ENCODE assay signal across 22 cellular contexts in the genomic region with DNA sequence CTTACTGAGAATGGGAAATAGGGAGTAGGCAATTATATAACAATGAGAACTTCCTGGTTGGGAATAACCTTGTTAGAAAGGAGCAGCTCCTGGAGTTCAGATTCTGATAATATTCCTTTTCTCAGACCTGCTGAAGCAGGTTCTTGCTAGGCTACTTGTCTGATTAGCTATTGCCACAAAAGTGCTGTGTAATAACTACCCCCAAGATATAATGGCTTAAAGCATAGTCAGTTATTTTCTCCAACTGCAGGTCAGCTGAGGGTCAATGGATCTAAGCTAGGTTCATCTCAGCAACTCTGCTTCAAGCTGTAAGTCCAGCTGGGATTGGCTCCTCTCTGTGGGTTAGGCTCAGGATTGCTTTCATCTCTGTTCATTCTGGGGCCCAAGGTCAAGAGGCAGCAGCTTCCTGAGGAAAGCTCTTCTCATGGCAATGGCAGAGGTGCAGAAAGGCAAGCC. TPM values are rescaled to one million over a fixed set of nuclear protein-coding genes. Genes with fewer than 3 reads are reported as not detected.
DNase-seq lines count a peak whose midpoint lies in the region; ATAC-seq and TF ChIP-seq lines count a peak whose summit lies in the region.
"Had no signal": no experiment of that assay in that cellular context is flagged by ENCODE, and none has a peak within 500 bp of the region (broad histone marks: within the 10 kb centered on the region; RNA-seq: fewer than 3 reads in every experiment).

No MANE protein-coding gene starts in this region.

- TF ChIP-seq CTCF in neural progenitor cell (IDR thresholded peaks at IDR 0.05) = no peak
- TF ChIP-seq CTCF in omental fat pad (IDR thresholded peaks at IDR 0.05) = no peak

- peaks cover 4% of the 10 kb centered on the region for H3K27me3 Mint-ChIP-seq in neural progenitor cell (ENCODE audit: insufficient read depth, low read depth)
- H3K27me3 Mint-ChIP-seq in activated CD4-positive, alpha-beta T cell treated with anti-CD3 and anti-CD28 coated beads, Interleukin-2, amount 10 ng/mL, durations not matched to agents 24 days and 14 days = no peaks in the 10 kb centered on the region
- H3K27me3 Mint-ChIP-seq: CD4-positive, alpha-beta memory T cell had no signal

- no peak overlapping the region for H3K4me3 Mint-ChIP-seq in neural progenitor cell
- H3K4me3 Mint-ChIP-seq in activated CD4-positive, alpha-beta T cell treated with anti-CD3 and anti-CD28 coated beads, Interleukin-2, amount 10 ng/mL, durations not matched to agents 24 days and 14 days = no peak overlapping the region
- H3K4me3 Mint-ChIP-seq: CD4-positive, alpha-beta memory T cell; H9 had no signal

- H3K9ac ChIP-seq in neural progenitor cell = no peak overlapping the region
- H3K9ac ChIP-seq: BLaER1 had no signal

- no peaks in the 10 kb centered on the region for H3K27me3 ChIP-seq in neural progenitor cell
- H3K27me3 ChIP-seq: BLaER1 had no signal

- no peaks in the 10 kb centered on the region for H3K9me3 Mint-ChIP-seq in neural progenitor cell
- H3K9me3 Mint-ChIP-seq in activated CD4-positive, alpha-beta T cell treated with anti-CD3 and anti-CD28 coated beads, Interleukin-2, amount 10 ng/mL, durations not matched to agents 24 days and 14 days = no peaks in the 10 kb centered on the region
- H3K9me3 Mint-ChIP-seq: H9 had no signal

- peak overlapping the region; percentile 58 for H3K27ac Mint-ChIP-seq in neural progenitor cell
- H3K27ac Mint-ChIP-seq in activated CD4-positive, alpha-beta T cell treated with anti-CD3 and anti-CD28 coated beads, Interleukin-2, amount 10 ng/mL, durations not matched to agents 24 days and 14 days = no peak overlapping the region
- H3K27ac Mint-ChIP-seq: CD4-positive, alpha-beta memory T cell; H9 had no signal

- H3K4me2 ChIP-seq in neural progenitor cell = no peak overlapping the region
- H3K4me2 ChIP-seq: A549, BLaER1 had no signal

- H3K27ac ChIP-seq in neural progenitor cell = no peak overlapping the region
- H3K27ac ChIP-seq: A549, BLaER1, SK-N-MC had no signal

- no peaks in the 10 kb centered on the region for H3K36me3 Mint-ChIP-seq in neural progenitor cell
- H3K36me3 Mint-ChIP-seq in activated CD4-positive, alpha-beta T cell treated with anti-CD3 and anti-CD28 coated beads, Interleukin-2, amount 10 ng/mL, durations not matched to agents 24 days and 14 days (ENCODE audit: low read depth) = no peaks in the 10 kb centered on the region

- no peaks in the 10 kb centered on the region for H3K4me1 ChIP-seq in neural progenitor cell
- H3K4me1 ChIP-seq: BLaER1 had no signal

- peaks cover 21% of the 10 kb centered on the region for H3K4me1 Mint-ChIP-seq in neural progenitor cell
- no peaks in the 10 kb centered on the region for H3K4me1 Mint-ChIP-seq in activated CD4-positive, alpha-beta T cell treated with anti-CD3 and anti-CD28 coated beads, Interleukin-2, amount 10 ng/mL, durations not matched to agents 24 days and 14 days
- H3K4me1 Mint-ChIP-seq: CD4-positive, alpha-beta memory T cell had no signal

- H3F3A ChIP-seq in neural progenitor cell (ENCODE audit: low read depth) = no peaks in the 10 kb centered on the region

- peak; percentile 84 for DNase-seq in DMS53 (lab: John Stamatoyannopoulos, UW)
- peak; percentile 3 for DNase-seq in OCI-M1 (lab: John Stamatoyannopoulos, UW)
- no peak for DNase-seq in neural progenitor cell (ENCODE audit: low spot score)
- no peak for DNase-seq in omental fat pad (ENCODE audit: low spot score)
- no peak for DNase-seq in stimulated activated CD4-positive, alpha-beta T cell treated with anti-CD3 and anti-CD28 coated beads, Interleukin-4, amount 100 ng/mL, for 24 hours
- no peak for DNase-seq in activated CD4-positive, alpha-beta T cell treated with anti-CD3 and anti-CD28 coated beads, Interleukin-2, amount 10 ng/mL, durations not matched to agents 24 days and 14 days
- no peak for DNase-seq in ecto neural progenitor cell (ENCODE audit: low spot score)
- DNase-seq: Calu3; CD4-positive, alpha-beta memory T cell; H9; MM.1S; NCI-H1092; NCI-H1436 treated with DMSO at 0.1 percent for 48 hours; NCI-H2029; NCI-H446; NCI-H69; NK-92 treated with Interleukin-12 subunit alpha and Interleukin-12 subunit beta, amount 100 ng/mL, for 24 hours; SHP77 had no signal

- no peaks in the 10 kb centered on the region for H4K20me1 ChIP-seq in neural progenitor cell (ENCODE audit: low read depth)
- H4K20me1 ChIP-seq: BLaER1 had no signal

- H3K4me3 ChIP-seq in neural progenitor cell = no peak overlapping the region
- H3K4me3 ChIP-seq: A549, BLaER1, SK-N-MC had no signal

- ATAC-seq in esophagus mucosa = peak; percentile 64
- no peak for ATAC-seq in omental fat pad (ENCODE audit: low FRiP score)

- H3K9me3 ChIP-seq in neural progenitor cell (ENCODE audit: low read depth) = no peaks in the 10 kb centered on the region
- H3K9me3 ChIP-seq: A549 had no signal

- intact Hi-C loops in activated CD4-positive, alpha-beta T cell treated with anti-CD3 and anti-CD28 coated beads, Interleukin-2, amount 10 ng/mL, durations not matched to agents 24 days and 14 days (cut with micrococcal nuclease) = no loop called here

- no peaks in the 10 kb centered on the region for H3K36me3 ChIP-seq in neural progenitor cell
- H3K36me3 ChIP-seq: BLaER1 had no signal

- H3K79me2 ChIP-seq in neural progenitor cell (ENCODE audit: low read depth) = no peaks in the 10 kb centered on the region

- H2AFZ ChIP-seq in neural progenitor cell (replicated peaks) = no peak overlapping the region

RNA-seq across cellular contexts. Expression of a gene that starts 9.4 kb away (rescaled TPM):
- total RNA-seq in esophagus mucosa = 15.9 TPM
- total RNA-seq in neural progenitor cell (ENCODE audit: low replicate concordance) = 19.1 and 21.4 TPM in 2 replicates
- 10 to 100 TPM; 19.8 to 21.8 (median 20.2) TPM for total RNA-seq in omental fat pad
- 21.1 and 26.3 TPM in 2 replicates for total RNA-seq in activated CD4-positive, alpha-beta T cell treated with anti-CD3 and anti-CD28 coated beads, Interleukin-2, amount 10 ng/mL, durations not matched to agents 24 days and 14 days

RNA-seq across cellular contexts. Expression of a gene that starts 38.5 kb away (rescaled TPM):
- 62.4 TPM for total RNA-seq in esophagus mucosa
- total RNA-seq in neural progenitor cell (ENCODE audit: low replicate concordance) = 158 and 183 TPM in 2 replicates
- total RNA-seq in omental fat pad = 10 to 100 TPM; 26.7 to 37.5 (median 30.7) TPM
- total RNA-seq in activated CD4-positive, alpha-beta T cell treated with anti-CD3 and anti-CD28 coated beads, Interleukin-2, amount 10 ng/mL, durations not matched to agents 24 days and 14 days = 129 and 130 TPM in 2 replicates

Comparison
In these comparisons a context has a peak if more than half of its experiments do, and no peak if none do; other contexts are left out.
1. DNase-seq: peak in DMS53 (single experiment) and OCI-M1 (single experiment); none in neural progenitor cell (single experiment), omental fat pad (single experiment), stimulated activated CD4-positive, alpha-beta T cell treated with anti-CD3 and anti-CD28 coated beads, Interleukin-4, amount 100 ng/mL, for 24 hours (single experiment), activated CD4-positive, alpha-beta T cell treated with anti-CD3 and anti-CD28 coated beads, Interleukin-2, amount 10 ng/mL, durations not matched to agents 24 days and 14 days (single experiment) and ecto neural progenitor cell (single experiment).